ENCODE assay signal across 1 cellular context in genomic region chr5:17024686-17025180, GRCh38.
TF ChIP-seq lines count a peak whose summit lies in the region.

No MANE protein-coding gene starts in this region.

TF ChIP-seq in GM23338, 12 proteins besides CTCF, POLR2A, EP300 and RAD21 (continued from another document):
- TF ChIP-seq, protein P1, sequence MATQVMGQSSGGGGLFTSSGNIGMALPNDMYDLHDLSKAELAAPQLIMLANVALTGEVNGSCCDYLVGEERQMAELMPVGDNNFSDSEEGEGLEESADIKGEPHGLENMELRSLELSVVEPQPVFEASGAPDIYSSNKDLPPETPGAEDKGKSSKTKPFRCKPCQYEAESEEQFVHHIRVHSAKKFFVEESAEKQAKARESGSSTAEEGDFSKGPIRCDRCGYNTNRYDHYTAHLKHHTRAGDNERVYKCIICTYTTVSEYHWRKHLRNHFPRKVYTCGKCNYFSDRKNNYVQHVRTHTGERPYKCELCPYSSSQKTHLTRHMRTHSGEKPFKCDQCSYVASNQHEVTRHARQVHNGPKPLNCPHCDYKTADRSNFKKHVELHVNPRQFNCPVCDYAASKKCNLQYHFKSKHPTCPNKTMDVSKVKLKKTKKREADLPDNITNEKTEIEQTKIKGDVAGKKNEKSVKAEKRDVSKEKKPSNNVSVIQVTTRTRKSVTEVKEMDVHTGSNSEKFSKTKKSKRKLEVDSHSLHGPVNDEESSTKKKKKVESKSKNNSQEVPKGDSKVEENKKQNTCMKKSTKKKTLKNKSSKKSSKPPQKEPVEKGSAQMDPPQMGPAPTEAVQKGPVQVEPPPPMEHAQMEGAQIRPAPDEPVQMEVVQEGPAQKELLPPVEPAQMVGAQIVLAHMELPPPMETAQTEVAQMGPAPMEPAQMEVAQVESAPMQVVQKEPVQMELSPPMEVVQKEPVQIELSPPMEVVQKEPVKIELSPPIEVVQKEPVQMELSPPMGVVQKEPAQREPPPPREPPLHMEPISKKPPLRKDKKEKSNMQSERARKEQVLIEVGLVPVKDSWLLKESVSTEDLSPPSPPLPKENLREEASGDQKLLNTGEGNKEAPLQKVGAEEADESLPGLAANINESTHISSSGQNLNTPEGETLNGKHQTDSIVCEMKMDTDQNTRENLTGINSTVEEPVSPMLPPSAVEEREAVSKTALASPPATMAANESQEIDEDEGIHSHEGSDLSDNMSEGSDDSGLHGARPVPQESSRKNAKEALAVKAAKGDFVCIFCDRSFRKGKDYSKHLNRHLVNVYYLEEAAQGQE (IDR thresholded peaks at IDR 0.05; ENCODE audit: unreplicated experiment): no peak
- TF ChIP-seq NANOG (IDR thresholded peaks at IDR 0.05; ENCODE audit: borderline replicate concordance): no peak
- no peak for TF ChIP-seq EZH2 (IDR thresholded peaks at IDR 0.05; ENCODE audit: low read depth, unreplicated experiment)
TF ChIP-seq in GM23338: peak in this region for 0.
